2 cellular contexts compared by ENCODE assay signal in genomic region chr1:4627353-4627752, GRCh38.
TF ChIP-seq lines count a peak whose summit lies in the region.

No MANE protein-coding gene starts in this region.

TF ChIP-seq in SK-N-SH treated with all-trans-retinoic acid at 6 μM for 48 hours, 23 proteins besides CTCF, POLR2A, EP300 and RAD21 (continued from another document):
- TF ChIP-seq ARNTL (CRISPR knock-in tag; IDR thresholded peaks at IDR 0.05; ENCODE audit: borderline replicate concordance, low read depth) (no peak), ZNF70 (CRISPR knock-in tag; IDR thresholded peaks at IDR 0.05) (no peak), CSDC2 (CRISPR knock-in tag; IDR thresholded peaks at IDR 0.05) (no peak), OSR1 (CRISPR knock-in tag; IDR thresholded peaks at IDR 0.05) (no peak)

TF ChIP-seq in H1, 55 proteins besides CTCF, POLR2A, EP300 and RAD21 (continued from another document):
- TF ChIP-seq MAX (IDR thresholded peaks at IDR 0.05) (no peak), ZNF274 (IDR thresholded peaks at IDR 0.05; ENCODE audit: borderline replicate concordance, extremely low read depth, low read length) (no peak), KDM1A (IDR thresholded peaks at IDR 0.05; ENCODE audit: borderline replicate concordance, low read length) (no peak)
